ENCODE assay signal across 13 cellular contexts in genomic region chr5:67730917-67731474, GRCh38.
"Had no signal": no experiment of that assay in that cellular context is flagged by ENCODE, and none has a peak within 500 bp of the region (broad histone marks: within the 10 kb centered on the region; RNA-seq: fewer than 3 reads in every experiment).

No MANE protein-coding gene starts in this region.

- H3K4me1 ChIP-seq: breast epithelium, lower lobe of right lung had no signal

- H3K27me3 ChIP-seq: breast epithelium, esophagus squamous epithelium, ovary had no signal

- H3K4me3 ChIP-seq: breast epithelium, coronary artery, esophagus squamous epithelium, lower lobe of right lung, ovary had no signal

- DNase-seq: activated CD4-positive, CD25-positive, alpha-beta regulatory T cell treated with anti-CD3 and anti-CD28 coated beads, Interleukin-2, amount 50 U/mL, for 72 hours; activated effector memory CD4-positive, alpha-beta T cell treated with anti-CD3 and anti-CD28 coated beads, Interleukin-2, amount 50 U/mL, for 16 hours; activated naive CD4-positive, alpha-beta T cell treated with anti-CD3 and anti-CD28 coated beads, Interleukin-2, amount 50 U/mL, for 16 hours; activated T-cell treated with anti-CD3 and anti-CD28 coated beads, Interleukin-2, amount 50 U/mL, for 72 hours; aorta; effector CD4-positive, alpha-beta T cell; esophagus squamous epithelium; lower lobe of right lung; ovary; stimulated activated naive CD4-positive, alpha-beta T cell treated with Interleukin-2 at 50 U/mL for 16 hours; trophoblast cell had no signal

- H3K9me3 ChIP-seq: breast epithelium, esophagus squamous epithelium, lower lobe of right lung, ovary had no signal

- ATAC-seq: activated T-cell treated with anti-CD3 and anti-CD28 coated beads, Interleukin-2, amount 50 U/mL, for 72 hours; lower lobe of right lung had no signal

- H3K27ac ChIP-seq: breast epithelium, coronary artery, esophagus squamous epithelium, lower lobe of right lung, ovary had no signal

- H3K36me3 ChIP-seq: breast epithelium, esophagus squamous epithelium, lower lobe of right lung, ovary had no signal
